In the genomic region with DNA sequence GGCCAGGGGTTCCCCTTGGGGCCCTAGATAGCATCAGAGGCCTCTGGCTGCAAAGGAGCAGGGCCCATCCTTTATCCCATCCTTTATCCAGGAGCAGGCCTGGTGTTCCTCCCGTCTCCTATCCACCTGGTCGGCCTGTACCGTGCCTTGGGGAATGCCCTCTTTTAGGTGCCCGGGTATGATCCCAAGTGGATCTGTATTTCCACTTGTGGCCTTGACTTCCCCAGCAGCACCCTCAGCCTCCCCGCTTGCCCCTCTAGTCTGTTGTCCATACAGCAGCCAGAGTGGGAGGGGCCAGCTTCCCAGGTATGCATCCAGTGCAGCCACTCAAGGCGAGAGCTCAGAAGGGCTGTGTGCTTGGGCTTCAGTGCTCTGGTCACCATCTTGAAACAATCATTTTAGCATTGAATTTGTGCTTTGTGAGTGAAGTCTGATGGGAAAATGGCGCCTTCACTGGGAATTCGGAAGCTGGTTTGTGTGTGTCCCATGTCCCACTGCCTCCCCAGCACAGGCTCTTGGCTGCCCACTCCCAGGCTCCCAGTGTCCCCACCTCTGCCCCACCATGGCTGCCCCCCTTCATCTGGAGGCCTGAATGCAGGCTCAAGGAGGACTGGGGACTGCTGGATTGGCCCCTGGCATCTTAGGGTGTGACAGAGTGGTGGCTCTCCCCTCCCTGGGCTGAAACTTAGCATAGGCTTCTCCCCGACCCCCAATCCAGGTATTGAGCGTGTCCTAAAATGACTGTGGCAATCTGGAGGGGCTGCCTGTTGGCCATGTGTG, we compare ENCODE assay signal across 22 cellular contexts. TPM values are rescaled to one million over a fixed set of nuclear protein-coding genes. Genes with fewer than 3 reads are reported as not detected.
"Had no signal": no experiment of that assay in that cellular context is flagged by ENCODE, and none has a peak within 500 bp of the region (broad histone marks: within the 10 kb centered on the region; RNA-seq: fewer than 3 reads in every experiment).

No MANE protein-coding gene starts in this region.

- H3K9me3 ChIP-seq: left ventricle myocardium inferior, lower lobe of right lung, psoas muscle, right lobe of liver, suprapubic skin, tibial artery, upper lobe of left lung had no signal

- H3K4me3 ChIP-seq: coronary artery, left ventricle myocardium inferior, lower lobe of right lung, psoas muscle, right lobe of liver, suprapubic skin, tibial artery, upper lobe of left lung had no signal

- H3K36me3 ChIP-seq: left ventricle myocardium inferior, lower lobe of right lung, right lobe of liver, suprapubic skin, tibial artery, upper lobe of left lung had no signal

- H3K4me1 ChIP-seq: foreskin keratinocyte, lower lobe of right lung, psoas muscle, right lobe of liver, suprapubic skin had no signal

- FAIRE-seq: keratinocyte had no signal

- DNase-seq: central memory CD4-positive, alpha-beta T cell; effector CD4-positive, alpha-beta T cell; endodermal cell; erythroblast; foreskin keratinocyte; head of caudate nucleus; left cardiac atrium; left ventricle myocardium inferior; lower lobe of right lung; naive B cell; psoas muscle; retina; right lobe of liver; stimulated activated CD4-positive, alpha-beta T cell treated with anti-CD3 and anti-CD28 coated beads, Interleukin-12 subunit alpha, Interleukin-12 subunit beta, amount 100 ng/mL, for 4 hours; stimulated activated naive CD4-positive, alpha-beta T cell treated with Interleukin-2 at 50 U/mL for 16 hours; tibial artery; upper lobe of left lung had no signal

- H3K27me3 ChIP-seq: right lobe of liver, suprapubic skin, tibial artery, upper lobe of left lung had no signal

- H3K27ac ChIP-seq: coronary artery, foreskin keratinocyte, left ventricle myocardium inferior, lower lobe of right lung, psoas muscle, right lobe of liver, suprapubic skin, tibial artery, upper lobe of left lung had no signal

RNA-seq across cellular contexts. Expression of a gene that starts 20.8 kb away (rescaled TPM):
- total RNA-seq: dermis microvascular lymphatic vessel endothelial cell, endothelial cell of umbilical vein, foreskin keratinocyte had no signal
- polyA plus RNA-seq: endothelial cell of umbilical vein, foreskin keratinocyte, keratinocyte had no signal
